ENCODE assay signal across 8 cellular contexts in genomic region chr17:35448899-35449227, GRCh38. TPM values are rescaled to one million over a fixed set of nuclear protein-coding genes. Genes with fewer than 3 reads are reported as not detected.
DNase-seq lines count a peak whose midpoint lies in the region; ATAC-seq lines count a peak whose summit lies in the region.

No MANE protein-coding gene starts in this region.

- intact Hi-C loops in activated CD4-positive, alpha-beta T cell treated with anti-CD3 and anti-CD28 coated beads for 36 hours (cut with DNase I, micrococcal nuclease), result loop anchor here (1.0 to 5.0 kb wide), 9 partner anchors 16 to 204 kb away; partner anchors contain the start of genes SLFN11 (in 1 of the 2) and SLFN12L (in 1 of the 2)

- peaks cover 15% of the 10 kb centered on the region for H3K4me1 Mint-ChIP-seq in activated CD4-positive, alpha-beta T cell treated with anti-CD3 and anti-CD28 coated beads for 36 hours
- H3K4me1 Mint-ChIP-seq in activated CD8-positive, alpha-beta T cell treated with anti-CD3 and anti-CD28 coated beads, Interleukin-2, amount 10 ng/mL, durations not matched to agents 7 days and 5 days (ENCODE audit: low read depth), result peaks cover 26% of the 10 kb centered on the region
- H3K4me1 Mint-ChIP-seq in immature natural killer cell, result peaks cover 27 to 51% of the 10 kb centered on the region in 2 donors

- CTCF ChIA-PET in activated CD4-positive, alpha-beta T cell treated with anti-CD3 and anti-CD28 coated beads for 36 hours (lab: Charles Lee), result interaction anchor here (0.7 to 1.3 kb wide), 8 partner anchors 21 to 341 kb away, joined by 3 to 4 read pairs (median 3); no protein-coding TSS in a partner anchor
- CTCF ChIA-PET in activated CD8-positive, alpha-beta T cell treated with anti-CD3 and anti-CD28 coated beads, Interleukin-2, amount 10 ng/mL, durations not matched to agents 7 days and 5 days (lab: Charles Lee), result interaction anchor here (0.7 to 2.4 kb wide), 6 partner anchors 9 to 360 kb away, joined by 3 to 11 read pairs (median 5); no protein-coding TSS in a partner anchor

- no peak for DNase-seq in activated CD4-positive, alpha-beta T cell treated with anti-CD3 and anti-CD28 coated beads for 36 hours
- no peak for DNase-seq in activated CD4-positive, alpha-beta T cell treated with anti-CD3 and anti-CD28 coated beads for 1 hour
- no peak for DNase-seq in activated CD8-positive, alpha-beta T cell treated with anti-CD3 and anti-CD28 coated beads, Interleukin-2, amount 10 ng/mL, durations not matched to agents 7 days and 5 days
- DNase-seq in immature natural killer cell (no peak), substantia nigra (lab: John Stamatoyannopoulos, UW) (no peak), NCI-H524 treated with DMSO at 0.1 percent for 48 hours (lab: John Stamatoyannopoulos, UW) (no peak)

- peak overlapping the region; percentile 46 for H3K4me3 Mint-ChIP-seq in activated CD4-positive, alpha-beta T cell treated with anti-CD3 and anti-CD28 coated beads for 36 hours
- H3K4me3 Mint-ChIP-seq in activated CD8-positive, alpha-beta T cell treated with anti-CD3 and anti-CD28 coated beads, Interleukin-2, amount 10 ng/mL, durations not matched to agents 7 days and 5 days, result peak overlapping the region; percentile 73
- peak overlapping the region; percentile 96 to 98 (median 96) for H3K4me3 Mint-ChIP-seq in immature natural killer cell

- peaks cover 24 to 34% of the 10 kb centered on the region in 2 donors for H3K27me3 ChIP-seq in stomach smooth muscle (ENCODE audit: control insufficient read depth in 1 of 2, insufficient read depth in 2 of 2, low read length in 2 of 2)

- H3K36me3 Mint-ChIP-seq in activated CD4-positive, alpha-beta T cell treated with anti-CD3 and anti-CD28 coated beads for 36 hours (ENCODE audit: low read depth), result no peaks in the 10 kb centered on the region
- peaks cover 52% of the 10 kb centered on the region for H3K36me3 Mint-ChIP-seq in activated CD8-positive, alpha-beta T cell treated with anti-CD3 and anti-CD28 coated beads, Interleukin-2, amount 10 ng/mL, durations not matched to agents 7 days and 5 days (ENCODE audit: low read depth)
- H3K36me3 Mint-ChIP-seq in immature natural killer cell, result peaks cover 9 to 13% (median 10%) of the 10 kb centered on the region in 3 donors

- H3K4me3 ChIP-seq in stomach smooth muscle (ENCODE audit: low read length in 2 of 2), result peak overlapping the region; percentile 17 to 70

- ATAC-seq in activated CD4-positive, alpha-beta T cell treated with anti-CD3 and anti-CD28 coated beads for 36 hours, result no peak
- ATAC-seq in activated CD8-positive, alpha-beta T cell treated with anti-CD3 and anti-CD28 coated beads, Interleukin-2, amount 10 ng/mL, durations not matched to agents 7 days and 5 days, result no peak
- no peak for ATAC-seq in GM19452 (IDR thresholded peaks at IDR 0.05; ENCODE audit: unreplicated experiment)

- POLR2A ChIA-PET in activated CD4-positive, alpha-beta T cell treated with anti-CD3 and anti-CD28 coated beads for 36 hours (lab: Charles Lee), result no interaction called here
- POLR2A ChIA-PET in activated CD8-positive, alpha-beta T cell treated with anti-CD3 and anti-CD28 coated beads, Interleukin-2, amount 10 ng/mL, durations not matched to agents 7 days and 5 days (lab: Charles Lee), result interaction anchor here (0.6 to 2.4 kb wide), 10 partner anchors 11 to 185 kb away, joined by 3 to 12 read pairs (median 8); partner anchors contain the start of genes SLFN11 and SLFN12L

- H3K36me3 ChIP-seq in stomach smooth muscle (ENCODE audit: control insufficient read depth in 2 of 2, insufficient read depth in 2 of 2, low read length in 2 of 2), result no peaks in the 10 kb centered on the region

- no peaks in the 10 kb centered on the region for H3K9me3 Mint-ChIP-seq in activated CD4-positive, alpha-beta T cell treated with anti-CD3 and anti-CD28 coated beads for 36 hours (ENCODE audit: low read depth)
- H3K9me3 Mint-ChIP-seq in activated CD8-positive, alpha-beta T cell treated with anti-CD3 and anti-CD28 coated beads, Interleukin-2, amount 10 ng/mL, durations not matched to agents 7 days and 5 days (ENCODE audit: insufficient read depth), result peaks cover 5% of the 10 kb centered on the region
- no peaks in the 10 kb centered on the region for H3K9me3 Mint-ChIP-seq in immature natural killer cell

- H3K27me3 Mint-ChIP-seq in activated CD4-positive, alpha-beta T cell treated with anti-CD3 and anti-CD28 coated beads for 36 hours, result no peaks in the 10 kb centered on the region
- no peaks in the 10 kb centered on the region for H3K27me3 Mint-ChIP-seq in activated CD8-positive, alpha-beta T cell treated with anti-CD3 and anti-CD28 coated beads, Interleukin-2, amount 10 ng/mL, durations not matched to agents 7 days and 5 days (ENCODE audit: low read depth)
- H3K27me3 Mint-ChIP-seq in immature natural killer cell (ENCODE audit: low read depth in 3 of 3), result peaks cover 11 to 22% (median 22%) of the 10 kb centered on the region in 3 donors

- peaks cover 9% of the 10 kb centered on the region for H3K4me1 ChIP-seq in stomach smooth muscle (ENCODE audit: control insufficient read depth, insufficient read depth, low read length)

- peak overlapping the region in 1 of 2 donors; percentile 40 for H3K9ac ChIP-seq in stomach smooth muscle (ENCODE audit: low read length in 2 of 2)

- no peaks in the 10 kb centered on the region for H3K9me3 ChIP-seq in stomach smooth muscle (ENCODE audit: control insufficient read depth in 2 of 2, low read length in 2 of 2)

- H3K27ac Mint-ChIP-seq in activated CD4-positive, alpha-beta T cell treated with anti-CD3 and anti-CD28 coated beads for 36 hours, result no peak overlapping the region
- peak overlapping the region; percentile 75 for H3K27ac Mint-ChIP-seq in activated CD8-positive, alpha-beta T cell treated with anti-CD3 and anti-CD28 coated beads, Interleukin-2, amount 10 ng/mL, durations not matched to agents 7 days and 5 days
- peak overlapping the region; percentile 96 to 100 (median 99) for H3K27ac Mint-ChIP-seq in immature natural killer cell

- H3K27ac ChIP-seq in stomach smooth muscle (ENCODE audit: low read length) (no peak overlapping the region), substantia nigra (ENCODE audit: low read depth, low read length, poor library complexity, severe bottlenecking) (no peak overlapping the region)

RNA-seq across cellular contexts. Expression of gene SLFN13, which starts 0.3 kb away (rescaled TPM):
- total RNA-seq in activated CD4-positive, alpha-beta T cell treated with anti-CD3 and anti-CD28 coated beads for 36 hours, result 10 to 100 TPM; 18.6 to 22.5 TPM
- 10 to 100 TPM; 56.2 to 56.3 TPM for total RNA-seq in activated CD8-positive, alpha-beta T cell treated with anti-CD3 and anti-CD28 coated beads, Interleukin-2, amount 10 ng/mL, durations not matched to agents 7 days and 5 days
- 10 to 100 TPM; 11.8 to 41.8 (median 39.2) TPM for polyA plus RNA-seq in immature natural killer cell

RNA-seq across cellular contexts. Expression of gene SLFN12, which starts 16.6 kb away (rescaled TPM):
- total RNA-seq in activated CD4-positive, alpha-beta T cell treated with anti-CD3 and anti-CD28 coated beads for 36 hours, result 1 to 10 TPM; 5.4 TPM
- 10 to 100 TPM; 11.2 to 12.4 TPM for total RNA-seq in activated CD8-positive, alpha-beta T cell treated with anti-CD3 and anti-CD28 coated beads, Interleukin-2, amount 10 ng/mL, durations not matched to agents 7 days and 5 days
- 10 to 100 TPM in 1 of 3 donors, 1 to 10 TPM in 1, under 1 TPM in 1; 0.44 to 10.5 (median 6.3) TPM for polyA plus RNA-seq in immature natural killer cell

Comparison
In these comparisons a context has a peak if more than half of its experiments do, and no peak if none do; other contexts are left out.
1. H3K4me3 Mint-ChIP-seq: peak in every context shown above with its lines; median percentile 96 in immature natural killer cell; 73 in activated CD8-positive, alpha-beta T cell treated with anti-CD3 and anti-CD28 coated beads, Interleukin-2, amount 10 ng/mL, durations not matched to agents 7 days and 5 days; 46 in activated CD4-positive, alpha-beta T cell treated with anti-CD3 and anti-CD28 coated beads for 36 hours.